In the genomic region with DNA sequence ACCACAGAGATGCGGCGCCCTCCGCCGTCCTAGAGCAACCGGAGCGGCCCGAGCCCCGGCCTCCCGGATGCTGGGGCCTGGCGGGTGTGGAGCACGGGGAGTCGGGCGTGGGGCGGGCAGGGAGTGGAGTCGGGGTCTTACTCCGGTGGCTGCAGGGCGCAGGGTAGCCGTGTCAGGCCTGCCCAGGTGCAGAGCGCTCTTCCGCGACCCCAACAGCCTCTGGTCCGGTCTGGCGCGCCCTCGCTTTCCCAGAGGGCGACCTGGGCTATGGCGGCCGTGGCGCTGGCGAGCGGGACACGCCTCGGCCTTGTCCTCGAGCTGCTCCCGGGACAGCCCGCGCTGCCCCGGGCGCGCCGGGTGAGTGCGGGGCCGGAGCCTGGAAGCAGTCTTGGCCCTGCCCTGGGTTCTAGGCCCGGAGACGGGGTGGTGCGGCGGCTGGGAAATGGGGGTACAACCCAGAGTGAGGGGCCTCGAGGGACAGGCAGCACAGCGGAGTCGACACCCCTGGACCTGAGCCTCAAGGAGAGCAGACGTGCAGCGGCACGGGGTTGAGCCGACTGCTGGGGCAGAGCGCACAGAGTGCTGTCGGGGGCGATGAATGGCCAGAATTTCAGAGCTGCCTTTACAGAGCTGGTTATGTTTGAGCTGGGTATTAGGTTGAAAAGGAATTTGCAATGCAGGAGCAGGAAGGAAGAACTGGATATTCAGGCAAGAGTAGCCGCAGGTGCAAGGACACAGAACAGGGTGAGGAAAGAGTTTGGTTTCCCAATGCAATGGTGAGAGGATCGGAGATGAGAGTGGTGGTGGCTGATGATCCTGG, we compare ENCODE assay signal across 8 cellular contexts. TPM values are rescaled to one million over a fixed set of nuclear protein-coding genes. Genes with fewer than 3 reads are reported as not detected.
A peak's percentile ranks its signal among the peaks of the same experiment; 100 is the strongest.
DNase-seq lines count a peak whose midpoint lies in the region; ATAC-seq and TF ChIP-seq lines count a peak whose summit lies in the region.

A gene (plus strand): TSS at position 58 of the 820 bp plus-strand sequence. CDS start 1,973 bp downstream, outside the sequence.

- peaks cover 47% of the 10 kb centered on the region for H3K27me3 Mint-ChIP-seq in activated T-cell treated with anti-CD3 and anti-CD28 coated beads, Interleukin-2, amount 50 U/mL, for 24 hours

- no peak for TF ChIP-seq EP300 in gastroesophageal sphincter (IDR thresholded peaks at IDR 0.05)

- H3K36me3 ChIP-seq in gastroesophageal sphincter (peaks cover 0 to 36% of the 10 kb centered on the region in 2 donors), psoas muscle (ENCODE audit: insufficient read depth in 1 of 2, low read depth in 1 of 2) (peaks cover 9 to 19% of the 10 kb centered on the region in 2 donors)

- TF ChIP-seq POLR2A in gastroesophageal sphincter (IDR thresholded peaks at IDR 0.05): peak; percentile 49 to 51

- peak; percentile 40 for DNase-seq in HuH-7.5 (ENCODE audit: low spot score)
- peak; percentile 61 for DNase-seq in activated T-cell treated with anti-CD3 and anti-CD28 coated beads, Interleukin-2, amount 50 U/mL, for 24 hours
- peak; percentile 65 to 78 for DNase-seq in psoas muscle
- no peak for DNase-seq in GM10248 (ENCODE audit: extremely low spot score)
- DNase-seq in GDM1 (lab: John Stamatoyannopoulos, UW): no peak

- POLR2A ChIA-PET in GM10248 (lab: Yijun Ruan, JAX): no interaction called here

- intact Hi-C loops in psoas muscle (cut with DNase I): no loop called here

- peaks cover 15% of the 10 kb centered on the region for H3K4me1 Mint-ChIP-seq in activated T-cell treated with anti-CD3 and anti-CD28 coated beads, Interleukin-2, amount 50 U/mL, for 24 hours (ENCODE audit: low read depth)

- peaks cover 0 to 27% (median 6%) of the 10 kb centered on the region in 3 donors for H3K4me1 ChIP-seq in gastroesophageal sphincter
- H3K4me1 ChIP-seq in psoas muscle: no peaks in the 10 kb centered on the region

- H3K27me3 ChIP-seq in gastroesophageal sphincter (no peaks in the 10 kb centered on the region), psoas muscle (ENCODE audit: insufficient read depth in 3 of 3, low read length in 2 of 3) (peaks cover 0 to 4% (median 0%) of the 10 kb centered on the region in 3 donors)

- ATAC-seq in gastroesophageal sphincter: peak; percentile 88
- peak; percentile 81 to 95 (median 84) for ATAC-seq in psoas muscle
- no peak for ATAC-seq in HG02981 (IDR thresholded peaks at IDR 0.05; ENCODE audit: unreplicated experiment)
- ATAC-seq in GM19351 (IDR thresholded peaks at IDR 0.05; ENCODE audit: unreplicated experiment): no peak

- H3K27ac Mint-ChIP-seq in activated T-cell treated with anti-CD3 and anti-CD28 coated beads, Interleukin-2, amount 50 U/mL, for 24 hours: peak within 1 kb of the TSS; percentile 46

- H3K9me3 ChIP-seq in gastroesophageal sphincter: peaks cover 0 to 19% (median 0%) of the 10 kb centered on the region in 3 donors
- peaks cover 5% of the 10 kb centered on the region for H3K9me3 ChIP-seq in psoas muscle

- peaks cover 14% of the 10 kb centered on the region for H3K9me3 Mint-ChIP-seq in activated T-cell treated with anti-CD3 and anti-CD28 coated beads, Interleukin-2, amount 50 U/mL, for 24 hours

- H3K4me3 Mint-ChIP-seq in activated T-cell treated with anti-CD3 and anti-CD28 coated beads, Interleukin-2, amount 50 U/mL, for 24 hours: peak within 1 kb of the TSS; percentile 38

- H3K4me3 ChIP-seq in gastroesophageal sphincter: peak within 1 kb of the TSS; percentile 47 to 82
- H3K4me3 ChIP-seq in psoas muscle: peak within 1 kb of the TSS; percentile 85

- 8 to 15% methylated on average over 2 to 8 of the region's 59 CpGs for whole genome bisulfite sequencing in gastroesophageal sphincter (ENCODE audit: low coverage in 1 of 2), 2 donors
- 2% methylated on average over 48 to 59 of the region's 59 CpGs for WGBS in psoas muscle, 3 donors

- CTCF ChIA-PET in GM10248 (lab: Yijun Ruan, JAX): interaction anchor here (1.5 kb wide), 1 partner anchor 13 kb away, joined by 3 read pairs; no protein-coding TSS in a partner anchor

- H3K27ac ChIP-seq in gastroesophageal sphincter: peak within 1 kb of the TSS; percentile 18 to 88 (median 86)
- H3K27ac ChIP-seq in psoas muscle: peak within 1 kb of the TSS; percentile 60

- peaks cover 12% of the 10 kb centered on the region for H3K36me3 Mint-ChIP-seq in activated T-cell treated with anti-CD3 and anti-CD28 coated beads, Interleukin-2, amount 50 U/mL, for 24 hours (ENCODE audit: low read depth)

- TF ChIP-seq CTCF in gastroesophageal sphincter (IDR thresholded peaks at IDR 0.05) (peak in 1 of 4 experiments; percentile 6), psoas muscle (IDR thresholded peaks at IDR 0.05) (no peak), GM10248 (IDR thresholded peaks at IDR 0.05; ENCODE audit: control extremely low read depth, extremely low read depth, low read depth, missing control alignments) (no peak)

RNA-seq across cellular contexts. Expression of the gene that starts here (rescaled TPM):
- total RNA-seq in gastroesophageal sphincter (10 to 100 TPM in 2 of 4 donors, 1 to 10 TPM in 2; 4.3 to 18.2 (median 10.3) TPM), psoas muscle (1 to 10 TPM; 1.4 to 3.5 (median 2.1) TPM)
- polyA plus RNA-seq in psoas muscle: under 1 TPM; 0.32 to 0.53 (median 0.37) TPM

Comparison
In these comparisons a context has a peak if more than half of its experiments do, and no peak if none do; other contexts are left out.
1. DNase-seq: peak in HuH-7.5 (single experiment), activated T-cell treated with anti-CD3 and anti-CD28 coated beads, Interleukin-2, amount 50 U/mL, for 24 hours (single experiment) and psoas muscle (2 of 2); none in GM10248 (single experiment) and GDM1 (single experiment).
2. ATAC-seq: peak in gastroesophageal sphincter (single experiment) and psoas muscle (4 of 4); none in HG02981 (single experiment) and GM19351 (single experiment).